14 cellular contexts compared by ENCODE assay signal in genomic region chr3:45964139-45964538, GRCh38. TPM values are rescaled to one million over a fixed set of nuclear protein-coding genes. Genes with fewer than 3 reads are reported as not detected.
DNase-seq lines count a peak whose midpoint lies in the region; ATAC-seq and TF ChIP-seq lines count a peak whose summit lies in the region.
"Had no signal": no experiment of that assay in that cellular context is flagged by ENCODE, and none has a peak within 500 bp of the region (broad histone marks: within the 10 kb centered on the region; RNA-seq: fewer than 3 reads in every experiment).

No MANE protein-coding gene starts in this region.

- H3K4me1 ChIP-seq in mesendoderm (ENCODE audit: control insufficient read depth, low read depth, low read length), result no peaks in the 10 kb centered on the region

- H3K27ac ChIP-seq in skin epidermis (peak overlapping the region in 12 of 21 experiments; percentile 13 to 88 (median 66)), mesendoderm (ENCODE audit: low read depth, low read length) (no peak overlapping the region)
- H3K27ac ChIP-seq: brain microvascular endothelial cell, hepatocyte, lower lobe of right lung had no signal

- intact Hi-C loops in sciatic nerve (cut with DNase I), result no loop called here

- no peak overlapping the region for H3K9ac ChIP-seq in mesendoderm (ENCODE audit: low read length)

- in situ Hi-C loops in GM13977 (cut with MboI; ENCODE audit: low pct_unique_long_range_greater_than_20kb, low sequenced_read_pairs, unreplicated experiment), result no loop called here

- DNase-seq in GM13977 (ENCODE audit: low spot score), result peak; percentile 56
- peak; percentile 60 to 66 for DNase-seq in activated CD4-positive, alpha-beta T cell treated with anti-CD3 and anti-CD28 coated beads, Interleukin-2, amount 50 U/mL, for 48 hours
- DNase-seq in germinal center (ENCODE audit: low spot score), result no peak
- no peak for DNase-seq in NCI-H1694 treated with DMSO at 0.1 percent for 48 hours (lab: John Stamatoyannopoulos, UW)
- no peak for DNase-seq in mesendoderm
- no peak for DNase-seq in sciatic nerve (ENCODE audit: low spot score)
- DNase-seq: brain microvascular endothelial cell, lower lobe of right lung, NCI-H345, SHP77 had no signal

- no peak overlapping the region for H2BK15ac ChIP-seq in mesendoderm (replicated peaks; ENCODE audit: low read depth)

- H3K4ac ChIP-seq in mesendoderm (ENCODE audit: low read depth, low read length), result no peak overlapping the region

- no peak overlapping the region for H2AK5ac ChIP-seq in mesendoderm (ENCODE audit: low read length)

- no CpG with 5 or more reads among the region's 8 CpGs for WGBS in mesendoderm (ENCODE audit: extremely low coverage, insufficient coverage, low lambda C conversion rate)

- no peak overlapping the region for H3K4me3 ChIP-seq in skin epidermis
- H3K4me3 ChIP-seq in mesendoderm (ENCODE audit: low read length), result no peak overlapping the region
- H3K4me3 ChIP-seq: hepatocyte, lower lobe of right lung had no signal

- no peak overlapping the region for H3K56ac ChIP-seq in mesendoderm (ENCODE audit: low read length)

- no peak for TF ChIP-seq CTCF in GM13977 (IDR thresholded peaks at IDR 0.05; ENCODE audit: extremely low read depth, insufficient read depth, missing control alignments)

- ATAC-seq in HG02571 (IDR thresholded peaks at IDR 0.05; ENCODE audit: unreplicated experiment) (peak; percentile 62), sciatic nerve (no peak)
- ATAC-seq: lower lobe of right lung had no signal

- H3K23ac ChIP-seq in mesendoderm (ENCODE audit: low read length), result no peak overlapping the region

- H3K79me1 ChIP-seq in mesendoderm (ENCODE audit: low read length), result no peaks in the 10 kb centered on the region

- no peak overlapping the region for H2BK120ac ChIP-seq in mesendoderm (ENCODE audit: low read depth, low read length)

- H3K36me3 ChIP-seq in mesendoderm (ENCODE audit: control insufficient read depth, insufficient read depth, low read length), result peaks cover 4% of the 10 kb centered on the region

- no peak overlapping the region for H4K8ac ChIP-seq in mesendoderm (ENCODE audit: low read depth, low read length)

- no peak overlapping the region for H2BK5ac ChIP-seq in mesendoderm (ENCODE audit: low read length)

- no peak overlapping the region for H3K4me2 ChIP-seq in mesendoderm (ENCODE audit: low read length)
- H3K4me2 ChIP-seq: hepatocyte had no signal

- H4K5ac ChIP-seq in mesendoderm (ENCODE audit: low read length), result no peak overlapping the region

- H3K18ac ChIP-seq in mesendoderm (ENCODE audit: low read length), result no peak overlapping the region

- no peaks in the 10 kb centered on the region for H3K27me3 ChIP-seq in mesendoderm (ENCODE audit: insufficient read depth, low read length, poor library complexity)
- H3K27me3 ChIP-seq: brain microvascular endothelial cell, hepatocyte had no signal

- no peaks in the 10 kb centered on the region for H3K79me2 ChIP-seq in mesendoderm (ENCODE audit: control insufficient read depth, insufficient read depth, low read length)
- H3K79me2 ChIP-seq: hepatocyte had no signal

RNA-seq across cellular contexts. Expression of gene CXCR6, which starts 20.9 kb away (rescaled TPM):
- not detected for polyA plus RNA-seq in mesendoderm (2013, experiment 1 of 2)
- not detected for polyA plus RNA-seq in mesendoderm (2013, experiment 2 of 2)
- total RNA-seq in sciatic nerve, result 0.49 TPM
- total RNA-seq: hepatocyte, M059J had no signal

RNA-seq across cellular contexts. Expression of gene FYCO1, which starts 31.5 kb away (rescaled TPM):
- 3.7 TPM for polyA plus RNA-seq in mesendoderm (2013, experiment 1 of 2)
- 3.6 TPM for polyA plus RNA-seq in mesendoderm (2013, experiment 2 of 2)
- 60.6 TPM for total RNA-seq in sciatic nerve

Comparison
In these comparisons a context has a peak if more than half of its experiments do, and no peak if none do; other contexts are left out.
1. DNase-seq: peak in GM13977 (single experiment) and activated CD4-positive, alpha-beta T cell treated with anti-CD3 and anti-CD28 coated beads, Interleukin-2, amount 50 U/mL, for 48 hours (2 of 2); none in germinal center (single experiment), NCI-H1694 treated with DMSO at 0.1 percent for 48 hours (single experiment), mesendoderm (single experiment) and sciatic nerve (single experiment).